In genomic region chr10:97713351-97713827, GRCh38 we compare ENCODE assay signal across 8 cellular contexts. TPM values are rescaled to one million over a fixed set of nuclear protein-coding genes. Genes with fewer than 3 reads are reported as not detected.
DNase-seq lines count a peak whose midpoint lies in the region; ATAC-seq and TF ChIP-seq lines count a peak whose summit lies in the region.

TSS of gene MARVELD1 (plus strand) at chr10:97713730. CDS start at chr10:97713877, 147 bp downstream.

- H3K36me3 ChIP-seq in endocrine pancreas (ENCODE audit: control insufficient read depth, insufficient read depth, low read length) = no peaks in the 10 kb centered on the region
- H3K36me3 ChIP-seq in tibial artery = peaks cover 8 to 16% (median 10%) of the 10 kb centered on the region in 3 donors

- peaks cover 11% of the 10 kb centered on the region for H3K36me3 Mint-ChIP-seq in mesothelial cell of epicardium

- no peak for TF ChIP-seq CTCF in mesothelial cell of epicardium (IDR thresholded peaks at IDR 0.05; ENCODE audit: unreplicated experiment)
- no peak for TF ChIP-seq CTCF in tibial artery (IDR thresholded peaks at IDR 0.05)

- H3K4me1 Mint-ChIP-seq in mesothelial cell of epicardium = peaks cover 47% of the 10 kb centered on the region

- no peaks in the 10 kb centered on the region for H3K27me3 ChIP-seq in endocrine pancreas (ENCODE audit: control insufficient read depth, insufficient read depth, low read length)
- H3K27me3 ChIP-seq in tibial artery = no peaks in the 10 kb centered on the region

- DNase-seq in DMS79 treated with DMSO at 0.1 percent for 48 hours (lab: John Stamatoyannopoulos, UW) = peak; percentile 13
- DNase-seq in DMS79 (lab: John Stamatoyannopoulos, UW) = no peak
- DNase-seq in HuH-7 (ENCODE audit: low spot score) = peak; percentile 60
- DNase-seq in SW 1271 (lab: John Stamatoyannopoulos, UW) = peak; percentile 54 to 76
- DNase-seq in mesothelial cell of epicardium (ENCODE audit: low spot score in 2 of 2, unreplicated experiment in 2 of 2) = peak; percentile 64 to 73
- DNase-seq in tibial artery = peak; percentile 86 to 91

- H3K4me3 ChIP-seq in endocrine pancreas (ENCODE audit: control insufficient read depth, insufficient read depth, low read length) = no peak within 1 kb of the TSS
- H3K4me3 ChIP-seq in tibial artery = peak within 1 kb of the TSS; percentile 71 to 78

- ATAC-seq in HG03354 (IDR thresholded peaks at IDR 0.05; ENCODE audit: poor library complexity, severe bottlenecking, unreplicated experiment) = no peak

- peak within 1 kb of the TSS; percentile 100 for H3K27ac Mint-ChIP-seq in mesothelial cell of epicardium

- H3K4me3 Mint-ChIP-seq in mesothelial cell of epicardium = peak within 1 kb of the TSS; percentile 98

- peak within 1 kb of the TSS; percentile 96 to 99 for H3K27ac ChIP-seq in tibial artery

- no peaks in the 10 kb centered on the region for H3K27me3 Mint-ChIP-seq in mesothelial cell of epicardium (ENCODE audit: low read depth)

- H3K4me1 ChIP-seq in endocrine pancreas (ENCODE audit: control insufficient read depth, insufficient read depth, low read length) (no peaks in the 10 kb centered on the region), tibial artery (peaks cover under 1 to 83% (median 68%) of the 10 kb centered on the region in 4 donors)

- H3K9me3 Mint-ChIP-seq in mesothelial cell of epicardium = no peaks in the 10 kb centered on the region

- intact Hi-C loops in tibial artery (cut with DNase I; ENCODE audit: low total_unique reads) = no loop called here

- peak within 1 kb of the TSS; percentile 30 for H3K9ac ChIP-seq in endocrine pancreas (ENCODE audit: control insufficient read depth, insufficient read depth, low read length)

- H3K9me3 ChIP-seq in endocrine pancreas (ENCODE audit: control insufficient read depth, low read length) (no peaks in the 10 kb centered on the region), tibial artery (no peaks in the 10 kb centered on the region)

RNA-seq across cellular contexts. Expression of gene MARVELD1, which starts in this region (rescaled TPM):
- total RNA-seq in mesothelial cell of epicardium = 72.5 to 75.4 TPM (median 75.4 TPM) in 3 replicates
